ENCODE assay signal across 20 cellular contexts in genomic region chr6:145225500-145225899, GRCh38.
DNase-seq lines count a peak whose midpoint lies in the region; ATAC-seq and TF ChIP-seq lines count a peak whose summit lies in the region.
"Had no signal": no experiment of that assay in that cellular context is flagged by ENCODE, and none has a peak within 500 bp of the region (broad histone marks: within the 10 kb centered on the region; RNA-seq: fewer than 3 reads in every experiment).

No MANE protein-coding gene starts in this region.

- ATAC-seq in GM18868 (IDR thresholded peaks at IDR 0.05; ENCODE audit: unreplicated experiment) (peak; percentile 80), GM21723 (IDR thresholded peaks at IDR 0.05; ENCODE audit: unreplicated experiment) (peak; percentile 63), HG02938 (IDR thresholded peaks at IDR 0.05; ENCODE audit: unreplicated experiment) (peak; percentile 72), natural killer cell (no peak)
- no peak for ATAC-seq in naive thymus-derived CD4-positive, alpha-beta T cell
- ATAC-seq: HCT116, Panc1, T-cell had no signal

- no peaks in the 10 kb centered on the region for H3K27me3 ChIP-seq in naive thymus-derived CD4-positive, alpha-beta T cell (ENCODE audit: control insufficient read depth in 2 of 2, insufficient read depth in 2 of 2, low read length in 2 of 2)

- peaks cover 1 to 21% (median 10%) of the 10 kb centered on the region in 5 donors for H3K27me3 Mint-ChIP-seq in naive thymus-derived CD4-positive, alpha-beta T cell
- H3K27me3 Mint-ChIP-seq in natural killer cell (ENCODE audit: low read depth in 2 of 2): no peaks in the 10 kb centered on the region

- intact Hi-C loops in naive thymus-derived CD4-positive, alpha-beta T cell (cut with micrococcal nuclease): no loop called here
- intact Hi-C loops in natural killer cell (cut with micrococcal nuclease): no loop called here

- peaks cover 0 to 4% (median 0%) of the 10 kb centered on the region in 11 donors for H3K9me3 Mint-ChIP-seq in naive thymus-derived CD4-positive, alpha-beta T cell
- peaks cover 0 to 2% of the 10 kb centered on the region in 2 donors for H3K9me3 Mint-ChIP-seq in natural killer cell
- H3K9me3 Mint-ChIP-seq: T-cell; T-helper 2 cell treated with Interferon-gamma antibody and Interleukin-4, amounts not matched to agents 5 μg/mL and 100 μg/mL, for 36 hours had no signal

- H3K4me1 Mint-ChIP-seq in naive thymus-derived CD4-positive, alpha-beta T cell: no peaks in the 10 kb centered on the region
- no peaks in the 10 kb centered on the region for H3K4me1 Mint-ChIP-seq in natural killer cell
- H3K4me1 Mint-ChIP-seq: CD4-positive, CD25-positive, alpha-beta regulatory T cell; IgD-negative memory B cell; T-cell had no signal

- DNase-seq in naive thymus-derived CD4-positive, alpha-beta T cell: no peak
- DNase-seq in natural killer cell (no peak), NCI-H1930 (lab: John Stamatoyannopoulos, UW) (no peak), GM03348 (ENCODE audit: low spot score) (no peak)
- DNase-seq: CD4-positive, CD25-positive, alpha-beta regulatory T cell; NCI-H1105; NCI-H2081; NCI-H2171; NCI-H345; NCI-H524; NCI-H774; NK-92 treated with Interleukin-12 subunit alpha and Interleukin-12 subunit beta, amount 100 ng/mL, for 24 hours; T-cell had no signal

- no peak for TF ChIP-seq CTCF in natural killer cell (IDR thresholded peaks at IDR 0.05)

- H3K36me3 Mint-ChIP-seq in naive thymus-derived CD4-positive, alpha-beta T cell: no peaks in the 10 kb centered on the region
- H3K36me3 Mint-ChIP-seq in natural killer cell: no peaks in the 10 kb centered on the region
- H3K36me3 Mint-ChIP-seq: CD4-positive, CD25-positive, alpha-beta regulatory T cell; T-cell had no signal

- POLR2A ChIA-PET in naive thymus-derived CD4-positive, alpha-beta T cell (lab: Charles Lee): no interaction called here

- no peak overlapping the region for H3K27ac Mint-ChIP-seq in naive thymus-derived CD4-positive, alpha-beta T cell
- H3K27ac Mint-ChIP-seq in natural killer cell: no peak overlapping the region
- H3K27ac Mint-ChIP-seq: CD4-positive, CD25-positive, alpha-beta regulatory T cell; T-cell; T-helper 2 cell treated with Interferon-gamma antibody and Interleukin-4, amounts not matched to agents 5 μg/mL and 100 μg/mL, for 36 hours had no signal

- CTCF ChIA-PET in naive thymus-derived CD4-positive, alpha-beta T cell (lab: Charles Lee): no interaction called here

- no peak overlapping the region for H3K4me3 Mint-ChIP-seq in naive thymus-derived CD4-positive, alpha-beta T cell
- no peak overlapping the region for H3K4me3 Mint-ChIP-seq in natural killer cell
- H3K4me3 Mint-ChIP-seq: CD4-positive, CD25-positive, alpha-beta regulatory T cell; IgD-negative memory B cell; T-cell; T-helper 2 cell treated with Interferon-gamma antibody and Interleukin-4, amounts not matched to agents 5 μg/mL and 100 μg/mL, for 36 hours had no signal

- H3K4me1 ChIP-seq in naive thymus-derived CD4-positive, alpha-beta T cell (ENCODE audit: control insufficient read depth in 2 of 2, insufficient read depth in 2 of 2, low read length in 2 of 2): no peaks in the 10 kb centered on the region

- no peak overlapping the region for H3K4me3 ChIP-seq in naive thymus-derived CD4-positive, alpha-beta T cell (ENCODE audit: low read length)

- no peaks in the 10 kb centered on the region for H3K36me3 ChIP-seq in naive thymus-derived CD4-positive, alpha-beta T cell (ENCODE audit: control insufficient read depth in 2 of 3, insufficient read depth in 3 of 3, low read length in 3 of 3)

- H3K27ac ChIP-seq in naive thymus-derived CD4-positive, alpha-beta T cell (ENCODE audit: low read depth, low read length): no peak overlapping the region

- no peaks in the 10 kb centered on the region for H3K9me3 ChIP-seq in naive thymus-derived CD4-positive, alpha-beta T cell (ENCODE audit: control insufficient read depth in 2 of 3, low read length in 3 of 3)

Comparison
In these comparisons a context has a peak if more than half of its experiments do, and no peak if none do; other contexts are left out.
1. ATAC-seq: peak in GM18868 (single experiment), GM21723 (single experiment) and HG02938 (single experiment); none in naive thymus-derived CD4-positive, alpha-beta T cell (single experiment) and natural killer cell (0 of 3).